ENCODE assay signal across 1 cellular context in genomic region chr2:55268288-55268906, GRCh38.
A peak's percentile ranks its signal among the peaks of the same experiment; 100 is the strongest.
TF ChIP-seq lines count a peak whose summit lies in the region.

No MANE protein-coding gene starts in this region.

TF ChIP-seq in K562, 482 proteins besides CTCF, POLR2A, EP300 and RAD21:
- TF ChIP-seq ZSCAN29 (IDR thresholded peaks at IDR 0.05) (0 out of 2 replicates have a peak, but pooled peaks have one; percentile 8), KDM1A (IDR thresholded peaks at IDR 0.05) (peak; percentile 51 to 56; a peak in 2 of 4 replicates), SNRNP70 (optimal IDR thresholded peaks at IDR 0.05; ENCODE audit: low read depth, low read length) (no peak), E2F5 (CRISPR knock-in tag; IDR thresholded peaks at IDR 0.05) (no peak), ZNF407 (IDR thresholded peaks at IDR 0.05; ENCODE audit: low read depth) (peak; percentile 69), NFATC3 (IDR thresholded peaks at IDR 0.05) (no peak), RAD51 (IDR thresholded peaks at IDR 0.05; ENCODE audit: borderline replicate concordance, low read depth) (no peak), CREB1 (IDR thresholded peaks at IDR 0.05) (no peak), CREB1 (CRISPR knock-in tag; IDR thresholded peaks at IDR 0.05) (no peak), ZBTB11 (CRISPR knock-in tag; IDR thresholded peaks at IDR 0.05) (no peak)
